ENCODE assay signal across 8 cellular contexts in the genomic region with DNA sequence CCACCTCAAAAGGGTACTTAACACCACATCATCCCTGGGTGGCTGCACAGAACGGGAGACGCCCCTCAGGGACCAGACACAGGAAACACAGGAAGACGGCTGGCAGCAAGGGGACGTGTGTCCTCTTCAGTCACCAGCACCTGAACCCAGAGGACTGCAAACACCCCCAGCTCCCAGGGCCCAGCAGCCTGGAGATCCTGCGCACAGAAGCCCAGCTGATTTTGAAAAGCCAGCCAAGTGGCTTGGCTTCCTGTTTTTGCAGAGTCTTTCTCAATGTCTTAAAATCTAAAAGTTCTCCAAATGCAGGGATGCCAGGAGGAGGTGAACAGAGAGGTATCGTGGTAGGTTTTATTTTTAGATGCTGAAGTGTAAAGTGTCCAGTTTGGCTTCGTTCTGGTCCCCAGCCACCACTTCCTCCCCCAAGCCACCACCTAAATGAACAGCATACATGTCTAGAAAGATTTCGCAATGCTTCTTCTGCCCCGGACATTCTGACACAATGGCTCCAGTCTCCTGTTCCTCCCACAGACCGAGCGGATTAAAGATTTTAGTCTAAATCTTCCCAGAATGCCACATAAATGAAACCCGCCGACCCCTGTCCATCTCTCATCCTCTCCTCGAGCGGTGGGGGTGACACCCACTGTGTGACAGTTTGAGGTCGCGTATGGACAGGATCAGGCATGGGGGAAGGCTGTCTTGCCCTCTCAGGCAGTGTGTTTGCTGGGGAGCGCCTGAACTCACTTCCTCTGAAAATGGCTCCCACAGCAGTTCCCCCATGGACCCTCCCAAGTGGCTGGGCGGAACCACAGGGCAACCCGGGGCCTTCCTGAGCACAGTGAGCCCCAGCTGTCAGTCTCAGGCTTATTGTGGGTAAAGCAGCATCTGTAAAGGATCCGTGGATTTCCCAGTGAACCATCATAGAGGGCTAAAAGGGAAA. TPM values are rescaled to one million over a fixed set of nuclear protein-coding genes. Genes with fewer than 3 reads are reported as not detected.
DNase-seq lines count a peak whose midpoint lies in the region; ATAC-seq and TF ChIP-seq lines count a peak whose summit lies in the region.

No MANE protein-coding gene starts in this region.

- peaks cover 0 to 3% (median 0%) of the 10 kb centered on the region in 4 donors for H3K36me3 ChIP-seq in upper lobe of left lung

- no peak for TF ChIP-seq POLR2A in upper lobe of left lung (IDR thresholded peaks at IDR 0.05)

- peaks cover 16 to 30% (median 27%) of the 10 kb centered on the region in 4 donors for H3K4me1 ChIP-seq in upper lobe of left lung

- H3K9me3 Mint-ChIP-seq in activated CD4-positive, alpha-beta T cell treated with anti-CD3 and anti-CD28 coated beads, Interleukin-2, amount 10 ng/mL, durations not matched to agents 7 days and 5 days: no peaks in the 10 kb centered on the region
- no peaks in the 10 kb centered on the region for H3K9me3 Mint-ChIP-seq in activated CD8-positive, alpha-beta T cell treated with anti-CD3 and anti-CD28 coated beads, Interleukin-2, amount 10 ng/mL, durations not matched to agents 7 days and 5 days (ENCODE audit: insufficient read depth)

- POLR2A ChIA-PET in activated CD4-positive, alpha-beta T cell treated with anti-CD3 and anti-CD28 coated beads, Interleukin-2, amount 10 ng/mL, durations not matched to agents 7 days and 5 days (lab: Charles Lee): no interaction called here
- POLR2A ChIA-PET in activated CD8-positive, alpha-beta T cell treated with anti-CD3 and anti-CD28 coated beads, Interleukin-2, amount 10 ng/mL, durations not matched to agents 7 days and 5 days (lab: Charles Lee): no interaction called here

- H3K4me3 Mint-ChIP-seq in activated CD4-positive, alpha-beta T cell treated with anti-CD3 and anti-CD28 coated beads, Interleukin-2, amount 10 ng/mL, durations not matched to agents 7 days and 5 days: no peak overlapping the region
- peak overlapping the region; percentile 57 for H3K4me3 Mint-ChIP-seq in activated CD8-positive, alpha-beta T cell treated with anti-CD3 and anti-CD28 coated beads, Interleukin-2, amount 10 ng/mL, durations not matched to agents 7 days and 5 days

- H3K27me3 Mint-ChIP-seq in activated CD4-positive, alpha-beta T cell treated with anti-CD3 and anti-CD28 coated beads, Interleukin-2, amount 10 ng/mL, durations not matched to agents 7 days and 5 days: no peaks in the 10 kb centered on the region
- H3K27me3 Mint-ChIP-seq in activated CD8-positive, alpha-beta T cell treated with anti-CD3 and anti-CD28 coated beads, Interleukin-2, amount 10 ng/mL, durations not matched to agents 7 days and 5 days (ENCODE audit: low read depth): no peaks in the 10 kb centered on the region

- ATAC-seq in activated CD8-positive, alpha-beta T cell treated with anti-CD3 and anti-CD28 coated beads, Interleukin-2, amount 10 ng/mL, durations not matched to agents 7 days and 5 days: peak; percentile 57
- ATAC-seq in upper lobe of left lung (ENCODE audit: low FRiP score in 2 of 2): peak; percentile 42 to 88
- no peak for ATAC-seq in SK-N-SH treated with all-trans-retinoic acid at 6 μM for 48 hours

- no peak for DNase-seq in activated CD4-positive, alpha-beta T cell treated with anti-CD3 and anti-CD28 coated beads, Interleukin-2, amount 10 ng/mL, durations not matched to agents 7 days and 5 days
- no peak for DNase-seq in activated CD4-positive, alpha-beta T cell treated with anti-CD3 and anti-CD28 coated beads, Interleukin-2, amount 50 U/mL, for 1 hour
- DNase-seq in activated CD8-positive, alpha-beta T cell treated with anti-CD3 and anti-CD28 coated beads, Interleukin-2, amount 10 ng/mL, durations not matched to agents 7 days and 5 days: peak; percentile 39
- DNase-seq in hepatic stellate cell (ENCODE audit: low spot score): peak; percentile 52
- DNase-seq in upper lobe of left lung: peak in 1 of 2 donors; percentile 69
- no peak for DNase-seq in NCI-H345 treated with DMSO at 0.1 percent for 48 hours (lab: John Stamatoyannopoulos, UW; ENCODE audit: unreplicated experiment)
- DNase-seq in cortex of kidney (lab: John Stamatoyannopoulos, UW): no peak

- peak overlapping the region; percentile 77 to 89 (median 86) for H3K27ac ChIP-seq in upper lobe of left lung

- WGBS in upper lobe of left lung, 2 donors: 29 to 53% methylated on average over 14 to 21 of the region's 21 CpGs

- no peaks in the 10 kb centered on the region for H3K9me3 ChIP-seq in upper lobe of left lung

- peak overlapping the region in 1 of 4 donors; percentile 21 for H3K4me3 ChIP-seq in upper lobe of left lung

- H3K27me3 ChIP-seq in upper lobe of left lung: no peaks in the 10 kb centered on the region

- peaks cover 45% of the 10 kb centered on the region for H3K4me1 Mint-ChIP-seq in activated CD4-positive, alpha-beta T cell treated with anti-CD3 and anti-CD28 coated beads, Interleukin-2, amount 10 ng/mL, durations not matched to agents 7 days and 5 days
- H3K4me1 Mint-ChIP-seq in activated CD8-positive, alpha-beta T cell treated with anti-CD3 and anti-CD28 coated beads, Interleukin-2, amount 10 ng/mL, durations not matched to agents 7 days and 5 days (ENCODE audit: low read depth): peaks cover 87% of the 10 kb centered on the region

- no peak for TF ChIP-seq EP300 in upper lobe of left lung (IDR thresholded peaks at IDR 0.05)

- TF ChIP-seq CTCF in upper lobe of left lung (IDR thresholded peaks at IDR 0.05): no peak

- peaks cover 10% of the 10 kb centered on the region for H3K36me3 Mint-ChIP-seq in activated CD4-positive, alpha-beta T cell treated with anti-CD3 and anti-CD28 coated beads, Interleukin-2, amount 10 ng/mL, durations not matched to agents 7 days and 5 days (ENCODE audit: low read depth)
- H3K36me3 Mint-ChIP-seq in activated CD8-positive, alpha-beta T cell treated with anti-CD3 and anti-CD28 coated beads, Interleukin-2, amount 10 ng/mL, durations not matched to agents 7 days and 5 days (ENCODE audit: low read depth): peaks cover 36% of the 10 kb centered on the region

- H3K27ac Mint-ChIP-seq in activated CD4-positive, alpha-beta T cell treated with anti-CD3 and anti-CD28 coated beads, Interleukin-2, amount 10 ng/mL, durations not matched to agents 7 days and 5 days: peak overlapping the region; percentile 51
- peak overlapping the region; percentile 82 for H3K27ac Mint-ChIP-seq in activated CD8-positive, alpha-beta T cell treated with anti-CD3 and anti-CD28 coated beads, Interleukin-2, amount 10 ng/mL, durations not matched to agents 7 days and 5 days

- CTCF ChIA-PET in activated CD4-positive, alpha-beta T cell treated with anti-CD3 and anti-CD28 coated beads, Interleukin-2, amount 10 ng/mL, durations not matched to agents 7 days and 5 days (lab: Charles Lee): interaction anchor here (0.6 kb wide), 1 partner anchor 30 kb away, joined by 3 read pairs; no protein-coding TSS in a partner anchor
- CTCF ChIA-PET in activated CD8-positive, alpha-beta T cell treated with anti-CD3 and anti-CD28 coated beads, Interleukin-2, amount 10 ng/mL, durations not matched to agents 7 days and 5 days (lab: Charles Lee): interaction anchor here (1.2 to 1.6 kb wide), 4 partner anchors 10 to 39 kb away, joined by 3 to 4 read pairs (median 4); no protein-coding TSS in a partner anchor

TF ChIP-seq in SK-N-SH treated with all-trans-retinoic acid at 6 μM for 48 hours, 23 proteins besides CTCF, POLR2A, EP300 and RAD21 (continues in another document):
- TF ChIP-seq TCF4 (CRISPR knock-in tag; IDR thresholded peaks at IDR 0.05; ENCODE audit: borderline replicate concordance) (no peak), PPARA (CRISPR knock-in tag; IDR thresholded peaks at IDR 0.05; ENCODE audit: borderline replicate concordance) (no peak), ZFP30 (CRISPR knock-in tag; IDR thresholded peaks at IDR 0.05) (no peak), RARB (CRISPR knock-in tag; IDR thresholded peaks at IDR 0.05) (no peak)
- TF ChIP-seq, protein P1, sequence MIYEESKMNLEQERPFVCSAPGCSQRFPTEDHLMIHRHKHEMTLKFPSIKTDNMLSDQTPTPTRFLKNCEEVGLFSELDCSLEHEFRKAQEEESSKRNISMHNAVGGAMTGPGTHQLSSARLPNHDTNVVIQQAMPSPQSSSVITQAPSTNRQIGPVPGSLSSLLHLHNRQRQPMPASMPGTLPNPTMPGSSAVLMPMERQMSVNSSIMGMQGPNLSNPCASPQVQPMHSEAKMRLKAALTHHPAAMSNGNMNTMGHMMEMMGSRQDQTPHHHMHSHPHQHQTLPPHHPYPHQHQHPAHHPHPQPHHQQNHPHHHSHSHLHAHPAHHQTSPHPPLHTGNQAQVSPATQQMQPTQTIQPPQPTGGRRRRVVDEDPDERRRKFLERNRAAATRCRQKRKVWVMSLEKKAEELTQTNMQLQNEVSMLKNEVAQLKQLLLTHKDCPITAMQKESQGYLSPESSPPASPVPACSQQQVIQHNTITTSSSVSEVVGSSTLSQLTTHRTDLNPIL (CRISPR knock-in tag; IDR thresholded peaks at IDR 0.05; ENCODE audit: low read depth): no peak
- TF ChIP-seq, protein P2, sequence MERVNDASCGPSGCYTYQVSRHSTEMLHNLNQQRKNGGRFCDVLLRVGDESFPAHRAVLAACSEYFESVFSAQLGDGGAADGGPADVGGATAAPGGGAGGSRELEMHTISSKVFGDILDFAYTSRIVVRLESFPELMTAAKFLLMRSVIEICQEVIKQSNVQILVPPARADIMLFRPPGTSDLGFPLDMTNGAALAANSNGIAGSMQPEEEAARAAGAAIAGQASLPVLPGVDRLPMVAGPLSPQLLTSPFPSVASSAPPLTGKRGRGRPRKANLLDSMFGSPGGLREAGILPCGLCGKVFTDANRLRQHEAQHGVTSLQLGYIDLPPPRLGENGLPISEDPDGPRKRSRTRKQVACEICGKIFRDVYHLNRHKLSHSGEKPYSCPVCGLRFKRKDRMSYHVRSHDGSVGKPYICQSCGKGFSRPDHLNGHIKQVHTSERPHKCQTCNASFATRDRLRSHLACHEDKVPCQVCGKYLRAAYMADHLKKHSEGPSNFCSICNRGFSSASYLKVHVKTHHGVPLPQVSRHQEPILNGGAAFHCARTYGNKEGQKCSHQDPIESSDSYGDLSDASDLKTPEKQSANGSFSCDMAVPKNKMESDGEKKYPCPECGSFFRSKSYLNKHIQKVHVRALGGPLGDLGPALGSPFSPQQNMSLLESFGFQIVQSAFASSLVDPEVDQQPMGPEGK (CRISPR knock-in tag; IDR thresholded peaks at IDR 0.05; ENCODE audit: borderline replicate concordance): no peak

RNA-seq across cellular contexts. Expression of a gene that starts 41.6 kb away (rescaled TPM):
- 10 to 100 TPM; 63.7 to 71.0 TPM for total RNA-seq in activated CD4-positive, alpha-beta T cell treated with anti-CD3 and anti-CD28 coated beads, Interleukin-2, amount 10 ng/mL, durations not matched to agents 7 days and 5 days
- total RNA-seq in activated CD8-positive, alpha-beta T cell treated with anti-CD3 and anti-CD28 coated beads, Interleukin-2, amount 10 ng/mL, durations not matched to agents 7 days and 5 days: 100 to 1,000 TPM; 103 to 107 TPM
- 100 to 1,000 TPM in 3 of 6 donors, 10 to 100 TPM in 3; 41.9 to 128 (median 86.1) TPM for total RNA-seq in upper lobe of left lung

Comparison
In these comparisons a context has a peak if more than half of its experiments do, and no peak if none do; other contexts are left out.
1. DNase-seq: peak in activated CD8-positive, alpha-beta T cell treated with anti-CD3 and anti-CD28 coated beads, Interleukin-2, amount 10 ng/mL, durations not matched to agents 7 days and 5 days (single experiment) and hepatic stellate cell (single experiment); none in activated CD4-positive, alpha-beta T cell treated with anti-CD3 and anti-CD28 coated beads, Interleukin-2, amount 10 ng/mL, durations not matched to agents 7 days and 5 days (single experiment), activated CD4-positive, alpha-beta T cell treated with anti-CD3 and anti-CD28 coated beads, Interleukin-2, amount 50 U/mL, for 1 hour (single experiment), NCI-H345 treated with DMSO at 0.1 percent for 48 hours (single experiment) and cortex of kidney (single experiment).